Comparison of ENCODE assay signal across 2 cellular contexts in genomic region chr18:50220249-50220648, GRCh38. TPM values are rescaled to one million over a fixed set of nuclear protein-coding genes. Genes with fewer than 3 reads are reported as not detected.
"Had no signal": no experiment of that assay in that cellular context is flagged by ENCODE, and none has a peak within 500 bp of the region (broad histone marks: within the 10 kb centered on the region; RNA-seq: fewer than 3 reads in every experiment).

No MANE protein-coding gene starts in this region.

RNA-seq across cellular contexts. Expression of gene CFAP53, which starts 46.0 kb away (rescaled TPM):
- total RNA-seq: upper lobe of right lung, vagina had no signal
